In genomic region chr4:82988323-82988832, GRCh38 we compare ENCODE assay signal across 21 cellular contexts. TPM values are rescaled to one million over a fixed set of nuclear protein-coding genes. Genes with fewer than 3 reads are reported as not detected.
DNase-seq lines count a peak whose midpoint lies in the region; ATAC-seq and TF ChIP-seq lines count a peak whose summit lies in the region.
"Had no signal": no experiment of that assay in that cellular context is flagged by ENCODE, and none has a peak within 500 bp of the region (broad histone marks: within the 10 kb centered on the region; RNA-seq: fewer than 3 reads in every experiment).

No MANE protein-coding gene starts in this region.

- H3K27me3 ChIP-seq in HAP-1 (ENCODE audit: low read depth): no peaks in the 10 kb centered on the region
- H3K27me3 ChIP-seq in foreskin keratinocyte: no peaks in the 10 kb centered on the region
- H3K27me3 ChIP-seq: BLaER1 treated with 17β-estradiol and CSF1 and Interleukin-3, amounts not matched to agents 10 nM and 100 nM; ovary had no signal

- intact Hi-C loops in head of caudate nucleus (cut with DNase I): no loop called here

- no peaks in the 10 kb centered on the region for H3K27me3 Mint-ChIP-seq in stimulated activated memory B cell treated with anti-CD40 and anti-IgM and Interleukin-4, amounts not matched to agents 10 μg/mL and 1 μg/mL and 100 μg/mL, for 72 hours
- H3K27me3 Mint-ChIP-seq: effector memory CD8-positive, alpha-beta T cell; type B pancreatic cell had no signal

- no peaks in the 10 kb centered on the region for H3K9me3 ChIP-seq in HAP-1
- H3K9me3 ChIP-seq: ovary had no signal

- H3K27ac Mint-ChIP-seq in stimulated activated memory B cell treated with anti-CD40 and anti-IgM and Interleukin-4, amounts not matched to agents 10 μg/mL and 1 μg/mL and 100 μg/mL, for 72 hours: no peak overlapping the region
- H3K27ac Mint-ChIP-seq: type B pancreatic cell had no signal

- no peaks in the 10 kb centered on the region for H3K9me3 Mint-ChIP-seq in stimulated activated memory B cell treated with anti-CD40 and anti-IgM and Interleukin-4, amounts not matched to agents 10 μg/mL and 1 μg/mL and 100 μg/mL, for 72 hours

- H3K36me3 ChIP-seq in HAP-1 (replicated peaks): peaks cover 4% of the 10 kb centered on the region; the same call in 1 of the 2 replicates
- H3K36me3 ChIP-seq: ovary had no signal

- in situ Hi-C loops in HAP-1 (cut with MboI; ENCODE audit: low sequenced_read_pairs): no loop called here

- peaks cover 8% of the 10 kb centered on the region for H3K36me3 Mint-ChIP-seq in stimulated activated memory B cell treated with anti-CD40 and anti-IgM and Interleukin-4, amounts not matched to agents 10 μg/mL and 1 μg/mL and 100 μg/mL, for 72 hours

- H3K27ac ChIP-seq in foreskin keratinocyte: no peak overlapping the region
- H3K27ac ChIP-seq: BLaER1 treated with 17β-estradiol and CSF1 and Interleukin-3, amounts not matched to agents 10 nM and 100 nM; KMS-11; ovary; VCaP had no signal

- H3K4me3 Mint-ChIP-seq in stimulated activated memory B cell treated with anti-CD40 and anti-IgM and Interleukin-4, amounts not matched to agents 10 μg/mL and 1 μg/mL and 100 μg/mL, for 72 hours: no peak overlapping the region
- H3K4me3 Mint-ChIP-seq: type B pancreatic cell had no signal

- peaks cover 15% of the 10 kb centered on the region for H3K4me1 Mint-ChIP-seq in stimulated activated memory B cell treated with anti-CD40 and anti-IgM and Interleukin-4, amounts not matched to agents 10 μg/mL and 1 μg/mL and 100 μg/mL, for 72 hours

- no peak for TF ChIP-seq CTCF in AG09309 (IDR thresholded peaks at IDR 0.05; ENCODE audit: control insufficient read depth, insufficient read depth, low read depth, low read length, missing control alignments)
- TF ChIP-seq CTCF in foreskin keratinocyte (conservative IDR thresholded peaks at IDR 0.05): no peak

- no peak for ATAC-seq in foreskin keratinocyte
- no peak for ATAC-seq in stimulated activated memory B cell treated with anti-CD40 and anti-IgM and Interleukin-4, amounts not matched to agents 10 μg/mL and 1 μg/mL and 100 μg/mL, for 72 hours
- ATAC-seq: effector memory CD8-positive, alpha-beta T cell had no signal

- H3K4me3 ChIP-seq in AG09309 (ENCODE audit: control insufficient read depth, low read depth, low read length): no peak overlapping the region
- H3K4me3 ChIP-seq in HAP-1: no peak overlapping the region
- H3K4me3 ChIP-seq: BLaER1 treated with 17β-estradiol and CSF1 and Interleukin-3, amounts not matched to agents 10 nM and 100 nM; ovary had no signal

- peak; percentile 75 for DNase-seq in AG09309 (ENCODE audit: low read depth)
- DNase-seq in HAP-1 (ENCODE audit: low spot score in 2 of 2): peak; percentile 61 to 93
- peak; percentile 69 for DNase-seq in amniotic stem cell (lab: John Stamatoyannopoulos, UW)
- DNase-seq in foreskin keratinocyte: peak; percentile 7 to 49
- no peak for DNase-seq in head of caudate nucleus
- no peak for DNase-seq in H4 (ENCODE audit: low spot score)
- no peak for DNase-seq in T-helper 2 cell
- DNase-seq: activated gamma-delta T cell; effector memory CD8-positive, alpha-beta T cell; glutamatergic neuron; H7; mesendoderm; NCI-H1436 treated with DMSO at 0.1 percent for 48 hours; ovary; stimulated activated naive CD4-positive, alpha-beta T cell; SW 1271 had no signal

- peaks cover 9% of the 10 kb centered on the region for H3K4me1 ChIP-seq in HAP-1
- no peaks in the 10 kb centered on the region for H3K4me1 ChIP-seq in foreskin keratinocyte

RNA-seq across cellular contexts. Expression of gene LIN54, which starts 22.2 kb away (rescaled TPM):
- 13.8 and 15.6 TPM in 2 replicates for total RNA-seq in foreskin keratinocyte
- polyA plus RNA-seq in foreskin keratinocyte: 1.7 and 2.5 TPM in 2 replicates
- total RNA-seq in H4 (2014; rRNA removed; shearing (Covaris generic)): 13.9 and 15.4 TPM in 2 replicates

RNA-seq across cellular contexts. Expression of gene COPS4, which starts 46.6 kb away (rescaled TPM):
- 44.4 and 47.6 TPM in 2 replicates for total RNA-seq in foreskin keratinocyte
- polyA plus RNA-seq in foreskin keratinocyte: 32.3 and 38.1 TPM in 2 replicates
- total RNA-seq in H4 (2014; rRNA removed; shearing (Covaris generic)): 99.9 and 103 TPM in 2 replicates

Comparison
In these comparisons a context has a peak if more than half of its experiments do, and no peak if none do; other contexts are left out.
1. DNase-seq: peak in AG09309 (single experiment), HAP-1 (2 of 2), amniotic stem cell (single experiment) and foreskin keratinocyte (2 of 2); none in head of caudate nucleus (0 of 42), H4 (single experiment) and T-helper 2 cell (0 of 5).